24 cellular contexts compared by ENCODE assay signal in the genomic region with DNA sequence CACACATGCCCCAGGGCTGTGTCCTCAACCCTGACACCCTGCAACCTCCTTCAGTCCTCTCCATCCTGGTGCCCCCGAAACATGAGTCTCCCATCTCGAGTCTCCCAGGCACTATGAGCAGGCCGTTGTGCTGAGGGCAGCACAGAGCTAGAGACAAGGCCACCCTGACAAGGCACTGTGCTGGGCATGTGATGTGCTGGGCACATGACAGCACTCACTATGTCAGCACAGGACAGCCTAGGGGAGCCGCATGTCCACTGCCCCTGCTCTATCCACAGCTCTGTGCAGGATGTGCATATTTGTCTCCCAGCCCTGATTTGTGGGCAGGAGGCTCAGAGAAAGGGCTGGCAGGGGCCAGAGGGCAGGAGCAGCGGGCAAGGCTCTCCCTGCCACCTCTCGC.
"Had no signal": no experiment of that assay in that cellular context is flagged by ENCODE, and none has a peak within 500 bp of the region (broad histone marks: within the 10 kb centered on the region; RNA-seq: fewer than 3 reads in every experiment).

No MANE protein-coding gene starts in this region.

- H3K36me3 ChIP-seq: colonic mucosa, left ventricle myocardium inferior, lower lobe of right lung, neutrophil, sigmoid colon, suprapubic skin, thyroid gland, vagina had no signal

- H3K36me3 Mint-ChIP-seq: naive thymus-derived CD4-positive, alpha-beta T cell had no signal

- ATAC-seq: foreskin keratinocyte; left cardiac atrium; naive thymus-derived CD4-positive, alpha-beta T cell had no signal

- H3K4me1 ChIP-seq: colonic mucosa, lower lobe of right lung had no signal

- DNase-seq: colonic mucosa; dermis blood vessel endothelial cell; endodermal cell; erythroblast; foreskin keratinocyte; head of caudate nucleus; kidney; left cardiac atrium; left ventricle myocardium inferior; lower lobe of right lung; mesendoderm; naive thymus-derived CD4-positive, alpha-beta T cell; posterior cingulate gyrus; sigmoid colon; stimulated activated CD4-positive, alpha-beta T cell treated with anti-CD3 and anti-CD28 coated beads, Interleukin-2, amount 100 ng/mL, for 24 hours; stimulated activated CD4-positive, alpha-beta T cell treated with anti-CD3 and anti-CD28 coated beads, Interleukin-4, amount 100 ng/mL, for 4 hours; stimulated activated naive CD4-positive, alpha-beta T cell; thyroid gland had no signal

- H3K27me3 ChIP-seq: colonic mucosa, foreskin keratinocyte, hepatocyte, neutrophil, sigmoid colon, suprapubic skin, thyroid gland, vagina had no signal

- H3K4me3 ChIP-seq: colonic mucosa, hepatocyte, left ventricle myocardium inferior, lower lobe of right lung, sigmoid colon, skin epidermis, suprapubic skin, thyroid gland, vagina had no signal

- H3K4me3 Mint-ChIP-seq: endodermal cell; naive thymus-derived CD4-positive, alpha-beta T cell; type B pancreatic cell had no signal

- H3K27ac ChIP-seq: colonic mucosa, foreskin keratinocyte, hepatocyte, left ventricle myocardium inferior, lower lobe of right lung, neutrophil, sigmoid colon, skin epidermis, suprapubic skin, thyroid gland, vagina had no signal

- H3K9me3 ChIP-seq: colonic mucosa, left ventricle myocardium inferior, lower lobe of right lung, neutrophil, suprapubic skin, thyroid gland, vagina had no signal

- H3K27ac Mint-ChIP-seq: endodermal cell; naive thymus-derived CD4-positive, alpha-beta T cell; type B pancreatic cell had no signal

- H3K27me3 Mint-ChIP-seq: naive thymus-derived CD4-positive, alpha-beta T cell; type B pancreatic cell had no signal

- H3K4me2 ChIP-seq: hepatocyte had no signal
